ENCODE assay signal across 20 cellular contexts in genomic region chr1:17816511-17816910, GRCh38.
DNase-seq lines count a peak whose midpoint lies in the region; ATAC-seq and TF ChIP-seq lines count a peak whose summit lies in the region.
"Had no signal": no experiment of that assay in that cellular context is flagged by ENCODE, and none has a peak within 500 bp of the region (broad histone marks: within the 10 kb centered on the region; RNA-seq: fewer than 3 reads in every experiment).

No MANE protein-coding gene starts in this region.

- H3K4me3 Mint-ChIP-seq in progenitor cell of endocrine pancreas (ENCODE audit: low read depth) = no peak overlapping the region
- H3K4me3 Mint-ChIP-seq: CD4-positive, alpha-beta memory T cell; HFFc6 had no signal

- H3K36me3 Mint-ChIP-seq in progenitor cell of endocrine pancreas (ENCODE audit: insufficient read depth) = no peaks in the 10 kb centered on the region
- H3K36me3 Mint-ChIP-seq: CD4-positive, alpha-beta memory T cell had no signal

- no peaks in the 10 kb centered on the region for H3K79me2 ChIP-seq in osteoblast (ENCODE audit: insufficient read depth, low read length)

- no peaks in the 10 kb centered on the region for H3K4me1 Mint-ChIP-seq in progenitor cell of endocrine pancreas (ENCODE audit: low read depth)
- H3K4me1 Mint-ChIP-seq: CD4-positive, alpha-beta memory T cell had no signal

- no peaks in the 10 kb centered on the region for H4K20me1 ChIP-seq in osteoblast (ENCODE audit: insufficient read depth, low read length)

- H3K27me3 ChIP-seq in osteoblast (ENCODE audit: insufficient read depth, low read length) = peaks cover 13% of the 10 kb centered on the region

- intact Hi-C loops in left colon (cut with DNase I, micrococcal nuclease) = no loop called here

- no peak overlapping the region for H3K27ac ChIP-seq in osteoblast (ENCODE audit: low read depth, low read length)
- H3K27ac ChIP-seq: A549 had no signal

- ATAC-seq in left colon (peak; percentile 99), GM21423 (IDR thresholded peaks at IDR 0.05; ENCODE audit: unreplicated experiment) (no peak)
- ATAC-seq: A549 had no signal

- no peak for TF ChIP-seq CTCF in osteoblast (IDR thresholded peaks at IDR 0.05; ENCODE audit: extremely low read depth, low read depth, low read length)
- TF ChIP-seq CTCF in progenitor cell of endocrine pancreas (IDR thresholded peaks at IDR 0.05; ENCODE audit: unreplicated experiment) = no peak

- peak; percentile 3 for DNase-seq in activated effector memory CD4-positive, alpha-beta T cell treated with anti-CD3 and anti-CD28 coated beads, Interleukin-2, amount 50 U/mL, for 16 hours
- no peak for DNase-seq in activated effector memory CD4-positive, alpha-beta T cell treated with Interleukin-2 at 50 U/mL for 16 hours
- peak in 1 of 2 donors; percentile 33 for DNase-seq in left colon
- DNase-seq in osteoblast (ENCODE audit: insufficient read length, low spot score, missing footprints) = peak; percentile 10
- no peak for DNase-seq in progenitor cell of endocrine pancreas (ENCODE audit: low spot score, unreplicated experiment)
- no peak for DNase-seq in AML-193 (lab: John Stamatoyannopoulos, UW)
- DNase-seq: 8988T; ACHN; C1 segment of cervical spinal cord; Calu3; CD4-positive, alpha-beta memory T cell; COR-L47; DMS53; DMS79 treated with DMSO at 0.1 percent for 48 hours; GF-D8; GOT3; HFFc6 had no signal

- H2AFZ ChIP-seq in osteoblast (ENCODE audit: low read length) = no peak overlapping the region

- peaks cover 49% of the 10 kb centered on the region for H3K27me3 Mint-ChIP-seq in progenitor cell of endocrine pancreas

- no peaks in the 10 kb centered on the region for H3K4me1 ChIP-seq in osteoblast (ENCODE audit: insufficient read depth, low read length)
- H3K4me1 ChIP-seq: A549, HAP-1 had no signal

- no peak overlapping the region for H3K4me2 ChIP-seq in osteoblast (ENCODE audit: insufficient read depth, low read length)
- H3K4me2 ChIP-seq: A549 had no signal

- H3K27ac Mint-ChIP-seq in progenitor cell of endocrine pancreas = no peak overlapping the region
- H3K27ac Mint-ChIP-seq: CD4-positive, alpha-beta memory T cell; HFFc6 had no signal

- no peaks in the 10 kb centered on the region for H3K36me3 ChIP-seq in osteoblast (ENCODE audit: insufficient read depth, low read length)
- H3K36me3 ChIP-seq: HAP-1 had no signal

- no peak overlapping the region for H3K4me3 ChIP-seq in osteoblast (ENCODE audit: insufficient read depth, low read length)
- H3K4me3 ChIP-seq: A549, HAP-1 had no signal

- no peaks in the 10 kb centered on the region for H3K9me3 ChIP-seq in osteoblast (ENCODE audit: low read depth, low read length)
- H3K9me3 ChIP-seq: A549, HAP-1 had no signal

- peaks cover 9% of the 10 kb centered on the region for H3K9me3 Mint-ChIP-seq in progenitor cell of endocrine pancreas (ENCODE audit: low read depth)
- H3K9me3 Mint-ChIP-seq: HFFc6 had no signal

Comparison
In these comparisons a context has a peak if more than half of its experiments do, and no peak if none do; other contexts are left out.
1. DNase-seq: peak in activated effector memory CD4-positive, alpha-beta T cell treated with anti-CD3 and anti-CD28 coated beads, Interleukin-2, amount 50 U/mL, for 16 hours (single experiment) and osteoblast (single experiment); none in activated effector memory CD4-positive, alpha-beta T cell treated with Interleukin-2 at 50 U/mL for 16 hours (single experiment), progenitor cell of endocrine pancreas (single experiment) and AML-193 (0 of 2).